1 cellular context compared by ENCODE assay signal in the genomic region with DNA sequence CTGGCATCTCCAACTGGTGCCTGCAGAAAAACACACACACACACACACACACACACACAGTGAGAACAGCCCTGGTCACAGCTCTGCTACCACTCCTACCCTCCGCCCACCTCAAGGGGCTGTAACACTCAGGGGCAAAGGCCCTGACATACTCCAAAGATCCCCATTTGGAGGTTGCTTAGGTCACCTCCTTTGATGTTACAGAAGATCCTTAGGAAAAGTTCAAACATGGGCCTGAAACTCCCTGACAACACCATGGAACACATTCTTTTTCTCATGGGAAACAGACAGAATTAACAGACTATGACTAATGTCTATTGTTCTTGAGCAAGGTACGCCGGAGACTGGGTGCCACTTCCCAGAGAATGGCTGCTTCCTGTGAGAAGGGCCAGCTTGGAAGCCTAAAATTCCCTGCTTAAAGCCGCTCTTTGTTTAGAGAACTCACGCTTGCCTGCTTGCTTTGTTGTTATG.
TF ChIP-seq lines count a peak whose summit lies in the region.

No MANE protein-coding gene starts in this region.

TF ChIP-seq in HepG2, 621 proteins besides CTCF, POLR2A, EP300 and RAD21:
- no peak for TF ChIP-seq THAP11 (CRISPR knock-in tag; IDR thresholded peaks at IDR 0.05)
- TF ChIP-seq REPIN1 (CRISPR knock-in tag; IDR thresholded peaks at IDR 0.05; ENCODE audit: borderline replicate concordance, low read depth) = no peak
- TF ChIP-seq ZNF329 (CRISPR knock-in tag; IDR thresholded peaks at IDR 0.05; ENCODE audit: low read depth) = no peak
- TF ChIP-seq ZNF251 (CRISPR knock-in tag; IDR thresholded peaks at IDR 0.05) = no peak
- TF ChIP-seq AHR (CRISPR knock-in tag; IDR thresholded peaks at IDR 0.05) = no peak
- TF ChIP-seq HMGA1 (CRISPR knock-in tag; conservative IDR thresholded peaks at IDR 0.05) = no peak
- no peak for TF ChIP-seq NR1H2 (CRISPR knock-in tag; IDR thresholded peaks at IDR 0.05; ENCODE audit: borderline replicate concordance, low read depth)
- no peak for TF ChIP-seq NFYB (CRISPR knock-in tag; IDR thresholded peaks at IDR 0.05)
- no peak for TF ChIP-seq FOXO1 (CRISPR knock-in tag; IDR thresholded peaks at IDR 0.05)
- no peak for TF ChIP-seq SIN3B (IDR thresholded peaks at IDR 0.05; ENCODE audit: low read length)
- TF ChIP-seq ZNF780A (CRISPR knock-in tag; IDR thresholded peaks at IDR 0.05) = no peak
- TF ChIP-seq ZC3H4 (CRISPR knock-in tag; IDR thresholded peaks at IDR 0.05; ENCODE audit: borderline replicate concordance) = no peak
- TF ChIP-seq SALL2 (CRISPR knock-in tag; IDR thresholded peaks at IDR 0.05) = no peak
- no peak for TF ChIP-seq SRSF4 (IDR thresholded peaks at IDR 0.05; ENCODE audit: low read depth, low read length, poor library complexity, severe bottlenecking)
- TF ChIP-seq ZBTB21 (CRISPR knock-in tag; IDR thresholded peaks at IDR 0.05) = no peak
